In the genomic region with DNA sequence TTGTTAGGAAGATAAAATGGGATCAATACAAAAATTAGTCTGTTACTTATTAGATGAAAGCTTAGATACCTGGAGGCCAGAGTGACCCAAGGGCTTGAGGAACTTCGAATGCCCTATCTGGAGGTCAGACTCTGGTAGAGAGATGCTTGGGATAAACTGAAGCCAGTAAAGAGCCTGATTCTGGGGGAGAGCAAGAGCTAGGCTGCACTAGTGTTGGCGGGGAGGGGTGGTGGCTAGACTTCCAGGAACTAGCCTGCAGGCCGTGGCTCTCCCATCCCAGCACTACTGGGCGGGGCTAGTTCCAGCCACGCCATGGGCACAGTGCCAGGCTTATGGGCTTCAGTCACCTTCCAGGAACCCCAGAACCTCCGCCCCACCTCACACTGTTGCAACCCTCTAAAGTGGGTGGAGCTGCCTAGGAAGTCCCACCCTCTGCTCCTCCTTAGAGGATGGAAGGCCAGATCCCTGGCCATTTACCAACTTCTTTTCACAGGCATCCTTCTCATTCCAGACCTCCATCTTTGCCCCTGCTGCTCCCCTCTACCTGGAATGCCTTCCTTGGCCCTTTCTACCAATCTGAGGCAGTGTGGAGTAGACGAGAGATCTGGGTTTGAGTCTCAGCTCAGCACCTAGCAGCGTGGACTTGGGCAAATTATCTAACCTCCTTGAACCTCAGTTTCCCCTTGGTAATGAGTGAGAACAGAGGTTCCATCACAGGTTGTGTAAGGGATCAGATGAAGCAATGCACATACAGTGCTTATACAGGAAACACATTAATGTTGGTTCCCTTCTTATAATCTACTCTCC, we compare ENCODE assay signal across 8 cellular contexts. TPM values are rescaled to one million over a fixed set of nuclear protein-coding genes. Genes with fewer than 3 reads are reported as not detected.
DNase-seq lines count a peak whose midpoint lies in the region; ATAC-seq and TF ChIP-seq lines count a peak whose summit lies in the region.

No MANE protein-coding gene starts in this region.

- DNase-seq in NCI-H2029 (lab: John Stamatoyannopoulos, UW) (peak; percentile 51), NCI-H2029 treated with DMSO at 0.1 percent for 48 hours (lab: John Stamatoyannopoulos, UW) (no peak), SHP77 (lab: John Stamatoyannopoulos, UW) (peak; percentile 36 to 40), fibroblast of the aortic adventitia (ENCODE audit: low read depth) (peak; percentile 90), skeletal muscle cell (ENCODE audit: low read depth) (peak; percentile 51), COLO829 (ENCODE audit: low spot score) (no peak), retina (no peak)

- no peak overlapping the region for H3K4me3 ChIP-seq in fibroblast of the aortic adventitia (ENCODE audit: low read depth, low read length)
- H3K4me3 ChIP-seq in skeletal muscle cell (ENCODE audit: low read depth, low read length) = no peak overlapping the region

- no peak for TF ChIP-seq CTCF in fibroblast of the aortic adventitia (IDR thresholded peaks at IDR 0.05; ENCODE audit: insufficient read depth, low read length)

- no peak for ATAC-seq in HG03097 (IDR thresholded peaks at IDR 0.05; ENCODE audit: low FRiP score, unreplicated experiment)

RNA-seq across cellular contexts. Expression of a gene that starts 6.3 kb away (rescaled TPM):
- total RNA-seq in fibroblast of the aortic adventitia (ENCODE audit: low replicate concordance) = 1.2 TPM in 1 of 2 replicates, not detected in the other

RNA-seq across cellular contexts. Expression of a gene that starts 17.8 kb away (rescaled TPM):
- total RNA-seq in fibroblast of the aortic adventitia (ENCODE audit: low replicate concordance) = 59.7 and 139 TPM in 2 replicates

RNA-seq across cellular contexts. Expression of a gene that starts 26.6 kb away (rescaled TPM):
- 435 and 902 TPM in 2 replicates for total RNA-seq in fibroblast of the aortic adventitia (ENCODE audit: low replicate concordance)

RNA-seq across cellular contexts. Expression of a gene that starts 27.2 kb away (rescaled TPM):
- total RNA-seq in fibroblast of the aortic adventitia (ENCODE audit: low replicate concordance) = 38.3 and 114 TPM in 2 replicates

RNA-seq across cellular contexts. Expression of a gene that starts 57.2 kb away (rescaled TPM):
- total RNA-seq in fibroblast of the aortic adventitia (ENCODE audit: low replicate concordance) = not detected in 2 replicates

Comparison
In these comparisons a context has a peak if more than half of its experiments do, and no peak if none do; other contexts are left out.
1. DNase-seq: peak in NCI-H2029 (single experiment), SHP77 (2 of 2), fibroblast of the aortic adventitia (single experiment) and skeletal muscle cell (single experiment); none in NCI-H2029 treated with DMSO at 0.1 percent for 48 hours (single experiment), COLO829 (single experiment) and retina (single experiment).